Comparison of ENCODE assay signal across 19 cellular contexts in the genomic region with DNA sequence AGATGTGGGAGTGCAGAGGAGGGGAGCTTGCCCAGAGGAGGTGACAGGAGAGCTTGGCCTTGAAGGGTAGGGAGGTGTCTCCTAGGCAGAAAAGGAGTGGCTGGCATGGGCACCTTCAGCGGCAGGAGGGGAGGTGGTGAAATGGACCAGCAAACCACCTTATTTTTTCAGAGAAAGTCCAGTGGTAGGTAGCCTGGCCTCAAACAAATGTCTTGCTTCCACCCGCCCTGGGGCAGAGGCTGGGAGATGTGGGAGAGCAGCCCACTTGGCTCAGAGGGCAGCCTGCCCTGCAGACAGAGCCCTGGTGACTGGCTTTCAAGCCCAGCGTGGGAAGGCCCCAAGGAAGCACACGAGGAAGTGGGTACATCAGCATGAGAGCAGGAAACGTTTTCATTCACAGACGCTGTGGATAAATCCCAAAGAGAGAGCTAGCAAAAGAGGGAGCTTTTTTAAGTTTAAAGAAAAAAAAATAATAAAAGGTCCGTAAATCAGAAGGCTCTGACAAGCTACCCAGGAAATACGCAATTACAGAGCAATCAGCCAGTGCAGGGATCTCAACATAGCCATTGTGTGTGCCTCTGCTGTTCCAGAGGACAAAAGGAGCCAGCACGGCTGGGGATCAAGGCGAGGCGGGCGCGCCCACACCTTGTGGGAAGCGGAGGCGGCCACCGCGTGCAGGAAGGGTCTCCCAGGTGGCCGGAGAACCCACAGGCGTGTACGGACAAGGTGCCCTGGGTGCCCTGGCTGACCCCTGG.
DNase-seq lines count a peak whose midpoint lies in the region; ATAC-seq, FAIRE-seq and TF ChIP-seq lines count a peak whose summit lies in the region.
"Had no signal": no experiment of that assay in that cellular context is flagged by ENCODE, and none has a peak within 500 bp of the region (broad histone marks: within the 10 kb centered on the region; RNA-seq: fewer than 3 reads in every experiment).

No MANE protein-coding gene starts in this region.

- TF ChIP-seq POLR2A in IMR-90 (IDR thresholded peaks at IDR 0.05; ENCODE audit: low read depth, low read length) = no peak

- no peaks in the 10 kb centered on the region for H3K9me1 ChIP-seq in IMR-90 (ENCODE audit: insufficient read depth, low read length)

- H3K36me3 ChIP-seq in IMR-90 (ENCODE audit: control insufficient read depth, insufficient read depth, low read length) = no peaks in the 10 kb centered on the region
- no peaks in the 10 kb centered on the region for H3K36me3 ChIP-seq in kidney (ENCODE audit: control insufficient read depth in 1 of 2, insufficient read depth in 2 of 2, low read length in 2 of 2)
- no peaks in the 10 kb centered on the region for H3K36me3 ChIP-seq in naive thymus-derived CD4-positive, alpha-beta T cell (ENCODE audit: control insufficient read depth in 2 of 3, insufficient read depth in 3 of 3, low read length in 3 of 3)
- no peaks in the 10 kb centered on the region for H3K36me3 ChIP-seq in trophoblast cell (ENCODE audit: control insufficient read depth in 1 of 2, insufficient read depth in 2 of 2, low read length in 2 of 2)
- H3K36me3 ChIP-seq: spleen, tibial nerve had no signal

- no peaks in the 10 kb centered on the region for H3K79me2 ChIP-seq in trophoblast cell (ENCODE audit: control insufficient read depth, insufficient read depth, low read length, poor library complexity)

- 83% methylated on average over 11 of the region's 20 CpGs; no CpG with 5 or more reads in 1 of the 2 experiments for WGBS in IMR-90 (ENCODE audit: extremely low coverage in 2 of 2, insufficient read length in 1 of 2), 2 experiments
- WGBS in trophoblast cell (ENCODE audit: extremely low coverage, insufficient coverage, insufficient read length) = no CpG with 5 or more reads among the region's 20 CpGs

- no peak overlapping the region for H3K4me3 Mint-ChIP-seq in naive thymus-derived CD4-positive, alpha-beta T cell
- no peak overlapping the region for H3K4me3 Mint-ChIP-seq in activated T-cell treated with anti-CD3 and anti-CD28 coated beads, Interleukin-2, amount 50 U/mL, for 24 hours
- H3K4me3 Mint-ChIP-seq: activated CD4-positive, alpha-beta T cell treated with anti-CD3 and anti-CD28 coated beads for 36 hours; stimulated activated naive CD8-positive, alpha-beta T cell treated with anti-CD3 and anti-CD28 coated beads, Interleukin-15, amount 100 ng/mL, for 72 hours had no signal

- no peak for TF ChIP-seq RAD21 in IMR-90 (IDR thresholded peaks at IDR 0.05; ENCODE audit: low read length)

- H3K4me1 Mint-ChIP-seq in naive thymus-derived CD4-positive, alpha-beta T cell = no peaks in the 10 kb centered on the region
- H3K4me1 Mint-ChIP-seq in activated T-cell treated with anti-CD3 and anti-CD28 coated beads, Interleukin-2, amount 50 U/mL, for 24 hours (ENCODE audit: low read depth) = no peaks in the 10 kb centered on the region
- H3K4me1 Mint-ChIP-seq: activated CD4-positive, alpha-beta T cell treated with anti-CD3 and anti-CD28 coated beads for 36 hours; stimulated activated naive CD8-positive, alpha-beta T cell treated with anti-CD3 and anti-CD28 coated beads, Interleukin-15, amount 100 ng/mL, for 72 hours had no signal

- no peak overlapping the region for H4K91ac ChIP-seq in IMR-90 (ENCODE audit: insufficient read depth, low read depth, low read length)
- no peak overlapping the region for H4K91ac ChIP-seq in trophoblast cell (ENCODE audit: low read depth, low read length)

- H3K9ac ChIP-seq in IMR-90 (ENCODE audit: low read depth, low read length) (no peak overlapping the region), kidney (ENCODE audit: low read length in 2 of 2) (no peak overlapping the region), trophoblast cell (ENCODE audit: low read length) (no peak overlapping the region)

- H4K5ac ChIP-seq in IMR-90 (ENCODE audit: low read depth, low read length) = no peak overlapping the region

- H3K27ac ChIP-seq in IMR-90 (ENCODE audit: insufficient read depth, low read length) (no peak overlapping the region), kidney (ENCODE audit: low read depth in 2 of 2, low read length in 2 of 2) (no peak overlapping the region), trophoblast cell (ENCODE audit: low read depth, low read length) (no peak overlapping the region)
- H3K27ac ChIP-seq in naive thymus-derived CD4-positive, alpha-beta T cell (ENCODE audit: low read depth, low read length) = no peak overlapping the region
- H3K27ac ChIP-seq: spleen, tibial nerve had no signal

- in situ Hi-C loops in IMR-90 (cut with MboI; ENCODE audit: low sequenced_read_pairs) = no loop called here

- H3K4me3 ChIP-seq in IMR-90 (ENCODE audit: insufficient read depth, low read depth, low read length) (no peak overlapping the region), kidney (ENCODE audit: low read length in 2 of 2) (no peak overlapping the region), trophoblast cell (ENCODE audit: low read depth, low read length) (no peak overlapping the region)
- no peak overlapping the region for H3K4me3 ChIP-seq in naive thymus-derived CD4-positive, alpha-beta T cell (ENCODE audit: low read length)
- H3K4me3 ChIP-seq: spleen, tibial nerve had no signal

- no peak overlapping the region for H4K8ac ChIP-seq in IMR-90 (ENCODE audit: low read depth in 2 of 2, low read length in 2 of 2)
- H4K8ac ChIP-seq in trophoblast cell (ENCODE audit: low read depth, low read length) = no peak overlapping the region

- no peak overlapping the region for H2BK20ac ChIP-seq in IMR-90 (ENCODE audit: low read depth, low read length)

- H2AK9ac ChIP-seq in IMR-90 (replicated peaks; ENCODE audit: low read depth, low read length, poor library complexity) = no peak overlapping the region

- no peak overlapping the region for H4K12ac ChIP-seq in trophoblast cell (ENCODE audit: low read depth, low read length)

- no TSS peak for BruUV-seq in IMR-90 (replicated peaks; lab: Mats Ljungman, UMichigan)

- no peak overlapping the region for H3K56ac ChIP-seq in IMR-90 (ENCODE audit: extremely low read depth, insufficient read depth, low read length)

- intact Hi-C loops in IMR-90 (cut with micrococcal nuclease) = no loop called here
- intact Hi-C loops in kidney (cut with DNase I) = no loop called here
- intact Hi-C loops in naive thymus-derived CD4-positive, alpha-beta T cell (cut with micrococcal nuclease) = no loop called here

- POLR2A ChIA-PET in IMR-90 (lab: Charles Lee; ENCODE audit: unreplicated experiment) = no interaction called here
- POLR2A ChIA-PET in naive thymus-derived CD4-positive, alpha-beta T cell (lab: Charles Lee) = no interaction called here

- peaks cover 0 to 10% (median 0%) of the 10 kb centered on the region in 5 donors for H3K27me3 Mint-ChIP-seq in naive thymus-derived CD4-positive, alpha-beta T cell
- peaks cover 5% of the 10 kb centered on the region for H3K27me3 Mint-ChIP-seq in activated T-cell treated with anti-CD3 and anti-CD28 coated beads, Interleukin-2, amount 50 U/mL, for 24 hours
- H3K27me3 Mint-ChIP-seq: stimulated activated naive CD8-positive, alpha-beta T cell treated with anti-CD3 and anti-CD28 coated beads, Interleukin-15, amount 100 ng/mL, for 72 hours had no signal

- H2BK5ac ChIP-seq in IMR-90 (ENCODE audit: low read depth, low read length, poor library complexity, severe bottlenecking) (no peak overlapping the region), trophoblast cell (ENCODE audit: low read depth, low read length, poor library complexity) (no peak overlapping the region)

- ATAC-seq in IMR-90 (ENCODE audit: low read depth) (no peak), GM19467 (IDR thresholded peaks at IDR 0.05; ENCODE audit: unreplicated experiment) (no peak)
- no peak for ATAC-seq in naive thymus-derived CD4-positive, alpha-beta T cell
- ATAC-seq: activated CD4-positive, alpha-beta T cell treated with anti-CD3 and anti-CD28 coated beads for 36 hours; activated naive CD4-positive, alpha-beta T cell treated with anti-CD3 and anti-CD28 coated beads, Interleukin-2, amount 50 U/mL, for 72 hours; esophagus mucosa; left lobe of liver; stimulated activated naive CD8-positive, alpha-beta T cell treated with anti-CD3 and anti-CD28 coated beads, Interleukin-15, amount 100 ng/mL, for 72 hours had no signal

- H3K9me3 Mint-ChIP-seq in naive thymus-derived CD4-positive, alpha-beta T cell = no peaks in the 10 kb centered on the region
- H3K9me3 Mint-ChIP-seq in activated T-cell treated with anti-CD3 and anti-CD28 coated beads, Interleukin-2, amount 50 U/mL, for 24 hours = no peaks in the 10 kb centered on the region
- H3K9me3 Mint-ChIP-seq: activated naive CD4-positive, alpha-beta T cell treated with anti-CD3 and anti-CD28 coated beads, Interleukin-2, amount 50 U/mL, for 72 hours; stimulated activated naive CD8-positive, alpha-beta T cell treated with anti-CD3 and anti-CD28 coated beads, Interleukin-15, amount 100 ng/mL, for 72 hours had no signal

- no peak overlapping the region for H2BK15ac ChIP-seq in IMR-90 (ENCODE audit: low read depth, low read length)

- DNase-seq in IMR-90 (no peak), NCI-H748 (lab: John Stamatoyannopoulos, UW; ENCODE audit: unreplicated experiment) (peak; percentile 83), kidney (peak; percentile 60), trophoblast cell (no peak)
- no peak for DNase-seq in naive thymus-derived CD4-positive, alpha-beta T cell
- DNase-seq in activated T-cell treated with anti-CD3 and anti-CD28 coated beads, Interleukin-2, amount 50 U/mL, for 24 hours = no peak
- DNase-seq: activated CD4-positive, alpha-beta T cell treated with anti-CD3 and anti-CD28 coated beads for 36 hours; AML-193; effector CD4-positive, alpha-beta T cell; NCI-H187 treated with DMSO at 0.1 percent for 48 hours; retina; spleen; stimulated activated CD4-positive, alpha-beta T cell treated with anti-CD3 and anti-CD28 coated beads, Interleukin-4, amount 100 ng/mL, for 24 hours; stimulated activated naive CD8-positive, alpha-beta T cell treated with anti-CD3 and anti-CD28 coated beads, Interleukin-15, amount 100 ng/mL, for 72 hours had no signal

- no peak overlapping the region for H2BK120ac ChIP-seq in IMR-90 (ENCODE audit: low read depth, low read length)
- H2BK120ac ChIP-seq in trophoblast cell (ENCODE audit: insufficient read depth, low read length, poor library complexity) = no peak overlapping the region

- TF ChIP-seq CTCF in IMR-90 (conservative IDR thresholded peaks at IDR 0.05; ENCODE audit: low read depth, low read length) = no peak
- TF ChIP-seq CTCF in kidney (IDR thresholded peaks at IDR 0.05; ENCODE audit: borderline replicate concordance, extremely low read depth, insufficient read depth) = no peak

- no peak overlapping the region for H3K23ac ChIP-seq in IMR-90 (ENCODE audit: low read depth, low read length)
- H3K23ac ChIP-seq in trophoblast cell (ENCODE audit: low read length) = no peak overlapping the region

- CTCF ChIA-PET in IMR-90 (lab: Yijun Ruan, JAX) = interaction anchor here (1.4 kb wide), 1 partner anchor 45 kb away, joined by 3 read pairs; no protein-coding TSS in a partner anchor
- CTCF ChIA-PET in naive thymus-derived CD4-positive, alpha-beta T cell (lab: Charles Lee) = no interaction called here

- no peak overlapping the region for H2BK12ac ChIP-seq in trophoblast cell (ENCODE audit: low read length)

- H3K27me3 ChIP-seq in IMR-90 (ENCODE audit: control insufficient read depth, insufficient read depth, low read length) = peaks cover 7% of the 10 kb centered on the region
- H3K27me3 ChIP-seq in naive thymus-derived CD4-positive, alpha-beta T cell (ENCODE audit: control insufficient read depth in 2 of 2, insufficient read depth in 2 of 2, low read length in 2 of 2) = no peaks in the 10 kb centered on the region
- H3K27me3 ChIP-seq in trophoblast cell (ENCODE audit: insufficient read depth, low read length) = no peaks in the 10 kb centered on the region
- H3K27me3 ChIP-seq: tibial nerve had no signal

- FAIRE-seq in kidney (lab: Jason Lieb, UNC) = no peak

- H2AK5ac ChIP-seq in IMR-90 (ENCODE audit: low read depth, low read length) (no peak overlapping the region), trophoblast cell (ENCODE audit: low read length) (no peak overlapping the region)

- H4K20me1 ChIP-seq in IMR-90 (ENCODE audit: insufficient read depth, low read length) = no peaks in the 10 kb centered on the region

- H3K18ac ChIP-seq in IMR-90 (ENCODE audit: low read depth, low read length) (no peak overlapping the region), trophoblast cell (ENCODE audit: low read length) (no peak overlapping the region)

- H2AFZ ChIP-seq in IMR-90 (replicated peaks; ENCODE audit: low read length, poor library complexity) (peak overlapping the region; percentile 51), trophoblast cell (ENCODE audit: insufficient read depth, low read length, poor library complexity) (no peak overlapping the region)

- H3K14ac ChIP-seq in IMR-90 (replicated peaks; ENCODE audit: low read depth, low read length) (no peak overlapping the region), trophoblast cell (ENCODE audit: low read length) (no peak overlapping the region)

- H3K4me2 ChIP-seq in IMR-90 (ENCODE audit: low read depth, low read length) = no peak overlapping the region
- no peak overlapping the region for H3K4me2 ChIP-seq in trophoblast cell (ENCODE audit: low read length)

- H3K9me3 ChIP-seq in IMR-90 (ENCODE audit: control insufficient read depth, insufficient read depth, low read length) (no peaks in the 10 kb centered on the region), kidney (ENCODE audit: control insufficient read depth in 1 of 2, low read length in 2 of 2) (no peaks in the 10 kb centered on the region), trophoblast cell (ENCODE audit: insufficient read depth, low read depth, low read length) (no peaks in the 10 kb centered on the region)
- no peaks in the 10 kb centered on the region for H3K9me3 ChIP-seq in naive thymus-derived CD4-positive, alpha-beta T cell (ENCODE audit: control insufficient read depth in 2 of 3, low read length in 3 of 3)
- H3K9me3 ChIP-seq: spleen, tibial nerve had no signal

- peaks cover 5% of the 10 kb centered on the region; the same call in 1 of the 2 replicates for H3K4me1 ChIP-seq in IMR-90 (ENCODE audit: control insufficient read depth, insufficient read depth, low read length)
- no peaks in the 10 kb centered on the region for H3K4me1 ChIP-seq in kidney (ENCODE audit: control insufficient read depth in 1 of 2, insufficient read depth in 1 of 2, low read depth in 1 of 2, low read length in 2 of 2)
- no peaks in the 10 kb centered on the region for H3K4me1 ChIP-seq in naive thymus-derived CD4-positive, alpha-beta T cell (ENCODE audit: control insufficient read depth in 2 of 2, insufficient read depth in 2 of 2, low read length in 2 of 2)
- peaks cover 0 to 3% of the 10 kb centered on the region in 2 experiments for H3K4me1 ChIP-seq in trophoblast cell (ENCODE audit: control insufficient read depth in 1 of 2, insufficient read depth in 2 of 2, low read length in 2 of 2)
- H3K4me1 ChIP-seq: spleen, tibial nerve had no signal

- H3K4ac ChIP-seq in IMR-90 (ENCODE audit: low read depth, low read length) (no peak overlapping the region), trophoblast cell (ENCODE audit: low read depth, low read length) (no peak overlapping the region)

- no peak overlapping the region for H3K27ac Mint-ChIP-seq in naive thymus-derived CD4-positive, alpha-beta T cell
- H3K27ac Mint-ChIP-seq in activated T-cell treated with anti-CD3 and anti-CD28 coated beads, Interleukin-2, amount 50 U/mL, for 24 hours = no peak overlapping the region
- H3K27ac Mint-ChIP-seq: activated CD4-positive, alpha-beta T cell treated with anti-CD3 and anti-CD28 coated beads for 36 hours; activated naive CD4-positive, alpha-beta T cell treated with anti-CD3 and anti-CD28 coated beads, Interleukin-2, amount 50 U/mL, for 72 hours; stimulated activated naive CD8-positive, alpha-beta T cell treated with anti-CD3 and anti-CD28 coated beads, Interleukin-15, amount 100 ng/mL, for 72 hours had no signal

- no peaks in the 10 kb centered on the region for H3K36me3 Mint-ChIP-seq in naive thymus-derived CD4-positive, alpha-beta T cell
- no peaks in the 10 kb centered on the region for H3K36me3 Mint-ChIP-seq in activated T-cell treated with anti-CD3 and anti-CD28 coated beads, Interleukin-2, amount 50 U/mL, for 24 hours (ENCODE audit: low read depth)
- H3K36me3 Mint-ChIP-seq: activated naive CD4-positive, alpha-beta T cell treated with anti-CD3 and anti-CD28 coated beads, Interleukin-2, amount 50 U/mL, for 72 hours had no signal

- dilution Hi-C loops in IMR-90 (cut with HindIII; ENCODE audit: low sequenced_read_pairs, unreplicated experiment) = no loop called here

- H3K79me1 ChIP-seq in IMR-90 (ENCODE audit: low read depth in 1 of 2, low read length in 2 of 2) (no peaks in the 10 kb centered on the region), trophoblast cell (ENCODE audit: low read length) (no peaks in the 10 kb centered on the region)

Comparison
In these comparisons a context has a peak if more than half of its experiments do, and no peak if none do; other contexts are left out.
1. DNase-seq: peak in NCI-H748 (single experiment) and kidney (single experiment); none in IMR-90 (single experiment), naive thymus-derived CD4-positive, alpha-beta T cell (0 of 9), trophoblast cell (0 of 2) and activated T-cell treated with anti-CD3 and anti-CD28 coated beads, Interleukin-2, amount 50 U/mL, for 24 hours (single experiment).